12 cellular contexts compared by ENCODE assay signal in the genomic region with DNA sequence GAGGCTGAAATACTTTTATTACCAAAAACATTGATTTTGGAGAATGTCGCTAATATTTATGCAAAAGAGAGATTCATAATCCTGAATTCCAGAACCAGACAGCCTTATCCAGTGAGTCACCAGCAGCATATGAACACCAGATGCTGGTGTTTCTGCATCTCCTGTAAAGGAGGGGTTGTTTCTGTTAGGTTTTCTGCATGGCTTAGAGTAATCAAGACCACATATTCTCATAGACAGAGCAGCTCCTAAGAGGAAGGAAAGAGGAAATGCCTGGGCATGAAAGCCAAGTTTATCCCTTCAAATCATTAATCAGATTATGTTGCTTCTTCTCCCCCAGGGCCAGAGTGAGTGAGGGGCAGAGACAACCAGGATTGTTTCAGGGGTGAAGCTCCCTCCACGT.
DNase-seq lines count a peak whose midpoint lies in the region; ATAC-seq and TF ChIP-seq lines count a peak whose summit lies in the region.
"Had no signal": no experiment of that assay in that cellular context is flagged by ENCODE, and none has a peak within 500 bp of the region (broad histone marks: within the 10 kb centered on the region; RNA-seq: fewer than 3 reads in every experiment).

No MANE protein-coding gene starts in this region.

- no peaks in the 10 kb centered on the region for H3K36me3 Mint-ChIP-seq in MCF 10A (ENCODE audit: insufficient read depth, unreplicated experiment)

- H3K9me3 ChIP-seq in breast epithelium (peaks cover 0 to 13% of the 10 kb centered on the region in 2 donors), right atrium auricular region (no peaks in the 10 kb centered on the region), colonic mucosa (no peaks in the 10 kb centered on the region)
- H3K9me3 ChIP-seq: ovary had no signal

- no TSS peak for BruUV-seq in MCF 10A (replicated peaks; lab: Mats Ljungman, UMichigan)

- peak overlapping the region; percentile 90 for H3K27ac Mint-ChIP-seq in MCF 10A (ENCODE audit: low read depth, unreplicated experiment)
- H3K27ac Mint-ChIP-seq: activated CD4-positive, alpha-beta T cell treated with anti-CD3 and anti-CD28 coated beads for 36 hours; activated naive CD8-positive, alpha-beta T cell treated with anti-CD3 and anti-CD28 coated beads for 36 hours had no signal

- no peaks in the 10 kb centered on the region for H3K9me3 Mint-ChIP-seq in MCF 10A (ENCODE audit: unreplicated experiment)

- no peaks in the 10 kb centered on the region for H3K36me3 ChIP-seq in breast epithelium
- H3K36me3 ChIP-seq in right atrium auricular region, result no peaks in the 10 kb centered on the region
- H3K36me3 ChIP-seq in colonic mucosa, result no peaks in the 10 kb centered on the region
- H3K36me3 ChIP-seq: ovary had no signal

- H3K27ac ChIP-seq in breast epithelium (no peak overlapping the region), right atrium auricular region (peak overlapping the region; percentile 24 to 45), colonic mucosa (no peak overlapping the region)
- H3K27ac ChIP-seq: 22Rv1, ovary had no signal

- no peak overlapping the region for H3K4me3 Mint-ChIP-seq in MCF 10A (ENCODE audit: unreplicated experiment)
- H3K4me3 Mint-ChIP-seq: activated CD4-positive, alpha-beta T cell treated with anti-CD3 and anti-CD28 coated beads for 36 hours; activated naive CD8-positive, alpha-beta T cell treated with anti-CD3 and anti-CD28 coated beads for 36 hours had no signal

- TF ChIP-seq POLR2A in breast epithelium (IDR thresholded peaks at IDR 0.05), result no peak

- H3K9ac ChIP-seq in colonic mucosa (ENCODE audit: low read depth in 2 of 2, low read length in 2 of 2), result no peak overlapping the region

- intact Hi-C loops in MCF 10A (cut with micrococcal nuclease), result no loop called here
- intact Hi-C loops in breast epithelium (cut with DNase I; ENCODE audit: low total_unique reads), result no loop called here
- intact Hi-C loops in colonic mucosa (cut with DNase I), result no loop called here

- no peak overlapping the region for H3K4me3 ChIP-seq in breast epithelium
- H3K4me3 ChIP-seq in astrocyte of the spinal cord (ENCODE audit: low read depth, low read length), result no peak overlapping the region
- no peak overlapping the region for H3K4me3 ChIP-seq in right atrium auricular region
- H3K4me3 ChIP-seq in colonic mucosa, result no peak overlapping the region
- H3K4me3 ChIP-seq: ovary had no signal

- no peaks in the 10 kb centered on the region for H3K4me1 ChIP-seq in breast epithelium
- peaks cover 0 to 14% of the 10 kb centered on the region in 2 donors for H3K4me1 ChIP-seq in right atrium auricular region
- H3K4me1 ChIP-seq in colonic mucosa, result no peaks in the 10 kb centered on the region

- no peaks in the 10 kb centered on the region for H3K27me3 ChIP-seq in breast epithelium
- H3K27me3 ChIP-seq in right atrium auricular region, result no peaks in the 10 kb centered on the region
- no peaks in the 10 kb centered on the region for H3K27me3 ChIP-seq in colonic mucosa
- H3K27me3 ChIP-seq: ovary had no signal

- POLR2A ChIA-PET in MCF 10A (lab: Yijun Ruan, JAX), result interaction anchor here (0.7 to 1.8 kb wide), 4 partner anchors 10 to 83 kb away, joined by 3 to 4 read pairs (median 3); no protein-coding TSS in a partner anchor

- in situ Hi-C loops in astrocyte of the spinal cord (cut with HindIII; ENCODE audit: low sequenced_read_pairs), result no loop called here

- CTCF ChIA-PET in MCF 10A (lab: Yijun Ruan, JAX), result interaction anchor here (0.6 kb wide), 1 partner anchor 224 kb away, joined by 3 read pairs; no protein-coding TSS in a partner anchor

- H3K4me1 Mint-ChIP-seq in MCF 10A (ENCODE audit: insufficient read depth, unreplicated experiment), result peaks cover 17% of the 10 kb centered on the region
- H3K4me1 Mint-ChIP-seq: activated CD4-positive, alpha-beta T cell treated with anti-CD3 and anti-CD28 coated beads for 36 hours; activated naive CD8-positive, alpha-beta T cell treated with anti-CD3 and anti-CD28 coated beads for 36 hours had no signal

- peak; percentile 47 for DNase-seq in MCF 10A (ENCODE audit: unreplicated experiment)
- DNase-seq in breast epithelium (ENCODE audit: low spot score in 2 of 2), result no peak
- peak; percentile 91 for DNase-seq in astrocyte of the spinal cord (ENCODE audit: low read depth, low spot score)
- no peak for DNase-seq in right atrium auricular region (ENCODE audit: low spot score)
- DNase-seq in Kasumi-1 (lab: John Stamatoyannopoulos, UW), result no peak
- DNase-seq in colonic mucosa, result no peak
- DNase-seq in iPS-NIHi11 (ENCODE audit: low spot score), result no peak
- DNase-seq: activated CD4-positive, alpha-beta T cell treated with anti-CD3 and anti-CD28 coated beads for 36 hours; activated naive CD8-positive, alpha-beta T cell treated with anti-CD3 and anti-CD28 coated beads for 36 hours had no signal

- ATAC-seq in GM21825 (IDR thresholded peaks at IDR 0.05; ENCODE audit: unreplicated experiment), result no peak
- ATAC-seq: activated CD4-positive, alpha-beta T cell treated with anti-CD3 and anti-CD28 coated beads for 36 hours had no signal

- TF ChIP-seq CTCF in MCF 10A (IDR thresholded peaks at IDR 0.05; ENCODE audit: unreplicated experiment) (no peak), breast epithelium (IDR thresholded peaks at IDR 0.05) (no peak), astrocyte of the spinal cord (IDR thresholded peaks at IDR 0.05; ENCODE audit: low read depth, low read length) (no peak), right atrium auricular region (IDR thresholded peaks at IDR 0.05) (no peak), colonic mucosa (IDR thresholded peaks at IDR 0.05) (no peak)

- no peaks in the 10 kb centered on the region for H3K27me3 Mint-ChIP-seq in MCF 10A (ENCODE audit: insufficient read depth, unreplicated experiment)

Comparison
In these comparisons a context has a peak if more than half of its experiments do, and no peak if none do; other contexts are left out.
1. DNase-seq: peak in MCF 10A (single experiment) and astrocyte of the spinal cord (single experiment); none in breast epithelium (0 of 2), right atrium auricular region (single experiment), Kasumi-1 (0 of 2), colonic mucosa (single experiment) and iPS-NIHi11 (single experiment).
2. H3K27ac ChIP-seq: peak in right atrium auricular region (2 of 2); none in breast epithelium (0 of 2) and colonic mucosa (single experiment).